27 cellular contexts compared by ENCODE assay signal in genomic region chr14:71890541-71890940, GRCh38. TPM values are rescaled to one million over a fixed set of nuclear protein-coding genes. Genes with fewer than 3 reads are reported as not detected.
"Had no signal": no experiment of that assay in that cellular context is flagged by ENCODE, and none has a peak within 500 bp of the region (broad histone marks: within the 10 kb centered on the region; RNA-seq: fewer than 3 reads in every experiment).

No MANE protein-coding gene starts in this region.

- H3K4me3 Mint-ChIP-seq: activated CD4-positive, alpha-beta memory T cell treated with anti-CD3 and anti-CD28 coated beads for 36 hours; activated CD4-positive, alpha-beta T cell treated with anti-CD3 and anti-CD28 coated beads, Interleukin-2, amount 10 ng/mL, durations not matched to agents 24 days and 14 days; activated naive CD4-positive, alpha-beta T cell treated with anti-CD3 and anti-CD28 coated beads, Interleukin-2, amount 10 ng/mL, durations not matched to agents 7 days and 5 days; activated naive CD8-positive, alpha-beta T cell treated with anti-CD3 and anti-CD28 coated beads for 36 hours; activated T-cell treated with anti-CD3 and anti-CD28 coated beads, Interleukin-2, amount 50 U/mL, for 72 hours; T-helper 1 cell treated with Interleukin-12 subunit alpha and Interleukin-12 subunit beta and Interleukin-4 antibody, amounts not matched to agents 30 μg/mL and 1 μg/mL, for 36 hours; WTC11 had no signal

- ATAC-seq: activated T-cell treated with anti-CD3 and anti-CD28 coated beads, Interleukin-2, amount 50 U/mL, for 72 hours had no signal

- H3K27ac ChIP-seq: breast epithelium, Peyer's patch, RWPE1, SJSA1 had no signal

- H3K4me3 ChIP-seq: breast epithelium, Peyer's patch, SJSA1 had no signal

- H3K9me3 ChIP-seq: SJSA1 had no signal

- H3K4me1 Mint-ChIP-seq: activated CD4-positive, alpha-beta T cell treated with anti-CD3 and anti-CD28 coated beads, Interleukin-2, amount 10 ng/mL, durations not matched to agents 24 days and 14 days; activated naive CD4-positive, alpha-beta T cell treated with anti-CD3 and anti-CD28 coated beads, Interleukin-2, amount 10 ng/mL, durations not matched to agents 7 days and 5 days had no signal

- H3K36me3 ChIP-seq: breast epithelium, Peyer's patch, SJSA1 had no signal

- DNase-seq: activated CD4-positive, alpha-beta memory T cell treated with anti-CD3 and anti-CD28 coated beads for 36 hours; activated CD4-positive, alpha-beta T cell treated with anti-CD3 and anti-CD28 coated beads, Interleukin-2, amount 10 ng/mL, durations not matched to agents 24 days and 14 days; activated CD4-positive, CD25-positive, alpha-beta regulatory T cell treated with anti-CD3 and anti-CD28 coated beads, Interleukin-2, amount 50 U/mL, for 72 hours; activated CD8-positive, alpha-beta memory T cell treated with anti-CD3 and anti-CD28 coated beads, Interleukin-2, amount 50 U/mL, for 4 hours; activated gamma-delta T cell treated with Interleukin-2 at 50 U/mL for 16 hours; activated naive CD4-positive, alpha-beta T cell treated with anti-CD3 and anti-CD28 coated beads, Interleukin-2, amount 10 ng/mL, durations not matched to agents 7 days and 5 days; activated naive CD8-positive, alpha-beta T cell treated with anti-CD3 and anti-CD28 coated beads for 36 hours; activated T-cell treated with anti-CD3 and anti-CD28 coated beads, Interleukin-2, amount 50 U/mL, for 72 hours; Karpas-422; MM.1S; NCI-H1105; NCI-H1436; NCI-H1694 treated with DMSO at 0.1 percent for 48 hours; NCI-H2029 treated with DMSO at 0.1 percent for 48 hours; NCI-H345; NCI-H510A; NCI-H526 treated with DMSO at 0.1 percent for 48 hours; OCI-M1; Peyer's patch; Right ventricle myocardium superior; T-helper 9 cell had no signal

- H3K4me1 ChIP-seq: breast epithelium, Peyer's patch, SJSA1 had no signal

- H3K27me3 ChIP-seq: breast epithelium, Peyer's patch, SJSA1 had no signal

- H3K27me3 Mint-ChIP-seq: activated CD4-positive, alpha-beta T cell treated with anti-CD3 and anti-CD28 coated beads, Interleukin-2, amount 10 ng/mL, durations not matched to agents 24 days and 14 days had no signal

- H3K9me3 Mint-ChIP-seq: activated CD4-positive, alpha-beta T cell treated with anti-CD3 and anti-CD28 coated beads, Interleukin-2, amount 10 ng/mL, durations not matched to agents 24 days and 14 days had no signal

- H3K36me3 Mint-ChIP-seq: activated CD4-positive, alpha-beta memory T cell treated with anti-CD3 and anti-CD28 coated beads for 36 hours; activated naive CD4-positive, alpha-beta T cell treated with anti-CD3 and anti-CD28 coated beads, Interleukin-2, amount 10 ng/mL, durations not matched to agents 7 days and 5 days; activated naive CD8-positive, alpha-beta T cell treated with anti-CD3 and anti-CD28 coated beads for 36 hours had no signal

- H3K27ac Mint-ChIP-seq: activated CD4-positive, alpha-beta memory T cell treated with anti-CD3 and anti-CD28 coated beads for 36 hours; activated CD4-positive, alpha-beta T cell treated with anti-CD3 and anti-CD28 coated beads, Interleukin-2, amount 10 ng/mL, durations not matched to agents 24 days and 14 days; activated naive CD4-positive, alpha-beta T cell treated with anti-CD3 and anti-CD28 coated beads, Interleukin-2, amount 10 ng/mL, durations not matched to agents 7 days and 5 days; activated naive CD8-positive, alpha-beta T cell treated with anti-CD3 and anti-CD28 coated beads for 36 hours; activated T-cell treated with anti-CD3 and anti-CD28 coated beads, Interleukin-2, amount 50 U/mL, for 72 hours; activated T-helper 2 cell treated with anti-CD3 and anti-CD28 coated beads, Interferon-gamma antibody, Interleukin-2, Interleukin-4, amounts not matched to agents 10 μg/mL and 5 μg/mL and 100 μg/mL, durations not matched to agents 14 hours and 24 hours and 36 hours; T-helper 1 cell treated with Interleukin-12 subunit alpha and Interleukin-12 subunit beta and Interleukin-4 antibody, amounts not matched to agents 30 μg/mL and 1 μg/mL, for 36 hours; WTC11 had no signal

RNA-seq across cellular contexts. Expression of gene RGS6, which starts 41.7 kb away (rescaled TPM):
- total RNA-seq: SJSA1 had no signal
